Comparison of ENCODE assay signal across 18 cellular contexts in the genomic region with DNA sequence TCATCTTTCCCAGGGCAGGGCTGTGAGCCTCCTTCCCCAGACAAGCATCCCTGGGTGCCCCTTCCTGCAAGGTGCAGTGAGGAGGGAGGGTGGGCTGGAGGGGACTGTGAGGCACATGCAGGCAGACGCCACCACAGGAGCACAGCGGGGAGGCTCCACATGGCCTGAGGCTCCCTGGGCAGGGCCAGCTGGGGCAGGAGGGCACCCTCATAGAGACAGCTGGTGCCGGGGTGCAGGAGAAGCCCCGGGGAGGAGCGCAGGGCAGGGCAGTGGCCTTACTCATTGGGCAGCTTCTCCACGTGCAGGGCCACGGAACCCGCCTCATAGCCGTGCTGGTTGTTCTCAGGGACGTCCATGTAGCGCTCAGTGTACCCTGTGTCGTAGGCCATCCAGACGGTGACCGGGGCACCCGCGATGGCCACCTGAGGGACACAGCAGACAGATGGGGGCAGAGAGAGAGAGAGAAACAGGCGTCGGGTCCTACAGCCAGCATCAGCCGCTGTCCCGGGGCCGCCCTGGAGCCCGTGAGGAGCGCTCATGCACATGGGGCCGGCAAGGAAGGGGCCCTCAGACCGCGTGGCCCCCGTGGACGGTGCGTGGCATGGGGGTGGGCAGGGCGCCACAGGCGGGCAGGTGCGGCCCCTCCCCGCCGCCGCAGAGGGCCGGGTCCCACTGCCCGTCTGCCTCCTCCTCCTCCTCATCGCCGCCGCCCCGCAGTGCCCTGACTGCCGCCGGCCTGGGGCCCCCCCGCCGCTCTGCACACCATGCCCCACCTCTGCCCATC.
"Had no signal": no experiment of that assay in that cellular context is flagged by ENCODE, and none has a peak within 500 bp of the region (broad histone marks: within the 10 kb centered on the region; RNA-seq: fewer than 3 reads in every experiment).

No MANE protein-coding gene starts in this region.

- H3K27me3 ChIP-seq: foreskin keratinocyte, right lobe of liver, uterus had no signal

- H3K27ac ChIP-seq: foreskin keratinocyte, left ventricle myocardium inferior, psoas muscle, right lobe of liver, uterus had no signal

- H3K4me1 Mint-ChIP-seq: nephron; stimulated activated effector memory CD8-positive, alpha-beta T cell treated with anti-CD3 and anti-CD28 coated beads, Interleukin-12 subunit alpha, Interleukin-12 subunit beta, amount 100 ng/mL, for 72 hours had no signal

- H3K27me3 Mint-ChIP-seq: dendritic cell treated with granulocyte-macrophage colony-stimulating factor and Interleukin-4, amounts not matched to agents 40 ng/mL and 50 ng/mL, for 4 days; naive B cell; type B pancreatic cell had no signal

- H3K4me3 ChIP-seq: left ventricle myocardium inferior, lung, psoas muscle, right lobe of liver, uterus had no signal

- H3K4me3 Mint-ChIP-seq: dendritic cell treated with granulocyte-macrophage colony-stimulating factor and Interleukin-4, amounts not matched to agents 40 ng/mL and 50 ng/mL, for 4 days; naive B cell; nephron; stimulated activated effector memory CD8-positive, alpha-beta T cell treated with anti-CD3 and anti-CD28 coated beads, Interleukin-12 subunit alpha, Interleukin-12 subunit beta, amount 100 ng/mL, for 72 hours; type B pancreatic cell had no signal

- ATAC-seq: foreskin keratinocyte; left cardiac atrium; psoas muscle; stimulated activated effector memory CD8-positive, alpha-beta T cell treated with anti-CD3 and anti-CD28 coated beads, Interleukin-12 subunit alpha, Interleukin-12 subunit beta, amount 100 ng/mL, for 72 hours had no signal

- H3K9me3 ChIP-seq: left ventricle myocardium inferior, psoas muscle, right lobe of liver, uterus had no signal

- H3K27ac Mint-ChIP-seq: nephron, type B pancreatic cell had no signal

- FAIRE-seq: colon, kidney had no signal

- H3K9me3 Mint-ChIP-seq: dendritic cell treated with granulocyte-macrophage colony-stimulating factor and Interleukin-4, amounts not matched to agents 40 ng/mL and 50 ng/mL, for 4 days; naive B cell; nephron; stimulated activated effector memory CD8-positive, alpha-beta T cell treated with anti-CD3 and anti-CD28 coated beads, Interleukin-12 subunit alpha, Interleukin-12 subunit beta, amount 100 ng/mL, for 72 hours; type B pancreatic cell had no signal

- DNase-seq: foreskin keratinocyte; kidney; left cardiac atrium; left ventricle myocardium inferior; mesenchymal stem cell; naive B cell; retina; right lobe of liver; stimulated activated CD4-positive, alpha-beta T cell treated with anti-CD3 and anti-CD28 coated beads, Interleukin-4, amount 100 ng/mL, for 1 hour; stimulated activated CD8-positive, alpha-beta memory T cell treated with anti-CD3 and anti-CD28 coated beads, Interleukin-4, amount 100 ng/mL, for 48 hours; uterus had no signal

- H3K36me3 Mint-ChIP-seq: naive B cell had no signal

- H3K36me3 ChIP-seq: uterus had no signal

- H3K4me1 ChIP-seq: foreskin keratinocyte, right lobe of liver, uterus had no signal
